Comparison of ENCODE assay signal across 12 cellular contexts in genomic region chr12:49093746-49094103, GRCh38. TPM values are rescaled to one million over a fixed set of nuclear protein-coding genes. Genes with fewer than 3 reads are reported as not detected.
DNase-seq lines count a peak whose midpoint lies in the region; ATAC-seq and TF ChIP-seq lines count a peak whose summit lies in the region.
"Had no signal": no experiment of that assay in that cellular context is flagged by ENCODE, and none has a peak within 500 bp of the region (broad histone marks: within the 10 kb centered on the region; RNA-seq: fewer than 3 reads in every experiment).

No MANE protein-coding gene starts in this region.

- H2BK5ac ChIP-seq in IMR-90 (ENCODE audit: low read depth, low read length, poor library complexity, severe bottlenecking) (no peak overlapping the region), neuronal stem cell (ENCODE audit: low read length) (no peak overlapping the region)

- intact Hi-C loops in CD4-positive, alpha-beta T cell (cut with DNase I, micrococcal nuclease) = loop anchor here (2.0 kb wide), 2 partner anchors 17 to 97 kb away; partner anchors contain the start of gene LMBR1L (in 1 of the 2)
- intact Hi-C loops in IMR-90 (cut with micrococcal nuclease) (no loop called here), colonic mucosa (cut with DNase I) (no loop called here)

- H3K9me3 Mint-ChIP-seq in CD4-positive, alpha-beta T cell = no peaks in the 10 kb centered on the region

- H4K8ac ChIP-seq in IMR-90 (ENCODE audit: low read depth in 2 of 2, low read length in 2 of 2) (no peak overlapping the region), neuronal stem cell (ENCODE audit: low read depth, low read length) (no peak overlapping the region)

- H2BK20ac ChIP-seq in IMR-90 (ENCODE audit: low read depth, low read length) = no peak overlapping the region

- H3K56ac ChIP-seq in IMR-90 (ENCODE audit: extremely low read depth, insufficient read depth, low read length) = no peak overlapping the region

- H4K20me1 ChIP-seq in IMR-90 (ENCODE audit: insufficient read depth, low read length) (peaks cover 6% of the 10 kb centered on the region; the same call in 1 of the 2 replicates), fibroblast of lung (ENCODE audit: control insufficient read depth, extremely low read depth, insufficient read depth, low read length) (no peaks in the 10 kb centered on the region)

- H2BK15ac ChIP-seq in IMR-90 (ENCODE audit: low read depth, low read length) (no peak overlapping the region), neuronal stem cell (ENCODE audit: low read length) (peak overlapping the region; percentile 68)

- H3K4me1 ChIP-seq in IMR-90 (ENCODE audit: control insufficient read depth, insufficient read depth, low read length) (peaks cover 7% of the 10 kb centered on the region; the same call in 1 of the 2 replicates), fibroblast of lung (ENCODE audit: control insufficient read depth, extremely low read depth, insufficient read depth, low read length) (peaks cover 7% of the 10 kb centered on the region), neuronal stem cell (ENCODE audit: control insufficient read depth in 2 of 2, insufficient read depth in 1 of 2, low read depth in 1 of 2, low read length in 2 of 2) (peaks cover 19 to 36% of the 10 kb centered on the region in 2 donors), colonic mucosa (peaks cover 6% of the 10 kb centered on the region)

- H2AK5ac ChIP-seq in IMR-90 (ENCODE audit: low read depth, low read length) = no peak overlapping the region
- no peak overlapping the region for H2AK5ac ChIP-seq in neuronal stem cell (ENCODE audit: low read depth, low read length)

- TF ChIP-seq POLR2A in IMR-90 (IDR thresholded peaks at IDR 0.05; ENCODE audit: low read depth, low read length) = no peak

- no peak overlapping the region for H3K18ac ChIP-seq in IMR-90 (ENCODE audit: low read depth, low read length)
- H3K18ac ChIP-seq in neuronal stem cell (ENCODE audit: low read length) = peak overlapping the region; percentile 65

- no peak overlapping the region for H3K23ac ChIP-seq in IMR-90 (ENCODE audit: low read depth, low read length)
- H3K23ac ChIP-seq in neuronal stem cell (ENCODE audit: low read depth, low read length, poor library complexity) = peak overlapping the region; percentile 11

- no peaks in the 10 kb centered on the region for H3K9me1 ChIP-seq in IMR-90 (ENCODE audit: insufficient read depth, low read length)

- H3K27me3 Mint-ChIP-seq in CD4-positive, alpha-beta T cell = peaks cover 70% of the 10 kb centered on the region

- no peak overlapping the region; the same call in 1 of the 2 replicates for H3K4me2 ChIP-seq in IMR-90 (ENCODE audit: low read depth, low read length)
- peak overlapping the region; percentile 9 for H3K4me2 ChIP-seq in fibroblast of lung (ENCODE audit: extremely low read depth, insufficient read depth, low read length)
- H3K4me2 ChIP-seq in neuronal stem cell (ENCODE audit: insufficient read depth, low read length, poor library complexity, severe bottlenecking) = peak overlapping the region; percentile 51
- H3K4me2 ChIP-seq: KMS-11 had no signal

- no peaks in the 10 kb centered on the region for H3K79me2 ChIP-seq in fibroblast of lung (ENCODE audit: control insufficient read depth, insufficient read depth, low read length)

- 36% methylated on average over 4 of the region's 10 CpGs; no CpG with 5 or more reads in 1 of the 2 experiments for WGBS in IMR-90 (ENCODE audit: extremely low coverage in 2 of 2, insufficient read length in 1 of 2), 2 experiments
- no CpG with 5 or more reads among the region's 10 CpGs for WGBS in neuronal stem cell (ENCODE audit: extremely low coverage in 2 of 2, insufficient read length in 2 of 2, insufficient replicate concordance in 1 of 2), 2 donors

- H3K27ac ChIP-seq in CD4-positive, alpha-beta T cell (ENCODE audit: low read depth, low read length) = no peak overlapping the region
- no peak overlapping the region for H3K27ac ChIP-seq in IMR-90 (ENCODE audit: insufficient read depth, low read length)
- H3K27ac ChIP-seq in fibroblast of lung (ENCODE audit: insufficient read depth, low read length) = no peak overlapping the region
- H3K27ac ChIP-seq in neuronal stem cell (replicated peaks; ENCODE audit: low read length) = no peak overlapping the region
- H3K27ac ChIP-seq in colonic mucosa = no peak overlapping the region
- H3K27ac ChIP-seq: KMS-11 had no signal

- no peak overlapping the region for H3K4me3 ChIP-seq in IMR-90 (ENCODE audit: insufficient read depth, low read depth, low read length)
- H3K4me3 ChIP-seq in fibroblast of lung (replicated peaks in 1 of 4; ENCODE audit: control extremely low read depth in 1 of 4, insufficient read depth in 1 of 4, low read depth in 3 of 4, low read length in 4 of 4) = peak overlapping the region in 1 of 4 experiments; percentile 33
- H3K4me3 ChIP-seq in neuronal stem cell (ENCODE audit: low read length in 2 of 2) = no peak overlapping the region
- H3K4me3 ChIP-seq in colonic mucosa = no peak overlapping the region

- ATAC-seq in CD4-positive, alpha-beta T cell (ENCODE audit: poor library complexity) = no peak
- ATAC-seq in IMR-90 (ENCODE audit: low read depth) (no peak), esophagus mucosa (no peak), HG02610 (IDR thresholded peaks at IDR 0.05; ENCODE audit: unreplicated experiment) (no peak), HG03521 (IDR thresholded peaks at IDR 0.05; ENCODE audit: unreplicated experiment) (no peak)
- ATAC-seq: activated CD4-positive, CD25-positive, alpha-beta regulatory T cell treated with anti-CD3 and anti-CD28 coated beads, Interleukin-2, amount 50 U/mL, for 24 hours had no signal

- TF ChIP-seq RAD21 in IMR-90 (IDR thresholded peaks at IDR 0.05; ENCODE audit: low read length) = no peak

- H3K27me3 ChIP-seq in CD4-positive, alpha-beta T cell (ENCODE audit: control insufficient read depth, insufficient read depth, low read length) = peaks cover 63% of the 10 kb centered on the region
- H3K27me3 ChIP-seq in IMR-90 (ENCODE audit: control insufficient read depth, insufficient read depth, low read length) (peaks cover 30% of the 10 kb centered on the region; the same call in 1 of the 2 replicates), fibroblast of lung (ENCODE audit: control insufficient read depth, insufficient read depth, low read length) (peaks cover 21% of the 10 kb centered on the region), neuronal stem cell (ENCODE audit: control insufficient read depth in 3 of 3, insufficient read depth in 3 of 3, low read depth in 1 of 3, low read length in 3 of 3) (peaks cover 34 to 56% (median 47%) of the 10 kb centered on the region in 3 experiments), colonic mucosa (peaks cover 57% of the 10 kb centered on the region)

- CTCF ChIA-PET in CD4-positive, alpha-beta T cell (lab: Charles Lee) = interaction anchor here (0.6 to 3.1 kb wide), 5 partner anchors 16 to 141 kb away, joined by 3 to 20 read pairs (median 3); partner anchors contain the start of gene LMBR1L
- CTCF ChIA-PET in IMR-90 (lab: Yijun Ruan, JAX) = interaction anchor here (0.7 to 0.9 kb wide), 2 partner anchors 27 to 141 kb away, joined by 3 read pairs; no protein-coding TSS in a partner anchor

- H3K14ac ChIP-seq in IMR-90 (replicated peaks; ENCODE audit: low read depth, low read length) (no peak overlapping the region), neuronal stem cell (ENCODE audit: low read length) (no peak overlapping the region)

- H3K36me3 ChIP-seq in IMR-90 (ENCODE audit: control insufficient read depth, insufficient read depth, low read length) (peaks cover 14% of the 10 kb centered on the region), fibroblast of lung (ENCODE audit: control insufficient read depth, insufficient read depth, low read length) (peaks cover 5% of the 10 kb centered on the region), neuronal stem cell (replicated peaks in 1 of 2; ENCODE audit: control insufficient read depth in 2 of 2, insufficient read depth in 2 of 2, low read length in 2 of 2) (peaks cover 11 to 33% of the 10 kb centered on the region in 2 donors), colonic mucosa (peaks cover 4% of the 10 kb centered on the region)

- peaks cover 21% of the 10 kb centered on the region for H3K36me3 Mint-ChIP-seq in CD4-positive, alpha-beta T cell (ENCODE audit: low read depth)

- peak overlapping the region; percentile 9 for H3K4me3 Mint-ChIP-seq in CD4-positive, alpha-beta T cell

- H2BK120ac ChIP-seq in IMR-90 (ENCODE audit: low read depth, low read length) (no peak overlapping the region), neuronal stem cell (ENCODE audit: low read depth, low read length) (no peak overlapping the region)

- H3K9ac ChIP-seq in IMR-90 (ENCODE audit: low read depth, low read length) (no peak overlapping the region), fibroblast of lung (ENCODE audit: insufficient read depth, low read length) (no peak overlapping the region), neuronal stem cell (ENCODE audit: low read depth, low read length, poor library complexity) (no peak overlapping the region), colonic mucosa (ENCODE audit: low read depth in 2 of 2, low read length in 2 of 2) (peak overlapping the region in 1 of 2 donors; percentile 26)
- H3K9ac ChIP-seq: KMS-11 had no signal

- BruUV-seq in IMR-90 (replicated peaks; lab: Mats Ljungman, UMichigan) = no TSS peak

- no peak for TF ChIP-seq CTCF in CD4-positive, alpha-beta T cell (IDR thresholded peaks at IDR 0.05)
- TF ChIP-seq CTCF in IMR-90 (conservative IDR thresholded peaks at IDR 0.05; ENCODE audit: low read depth, low read length) = no peak
- no peak for TF ChIP-seq CTCF in fibroblast of lung (conservative IDR thresholded peaks at IDR 0.05 in 1 of 2, IDR thresholded peaks at IDR 0.05 in 1 of 2; ENCODE audit: low read depth in 1 of 2, low read length in 2 of 2)
- TF ChIP-seq CTCF in colonic mucosa (IDR thresholded peaks at IDR 0.05) = no peak

- H3K79me1 ChIP-seq in IMR-90 (ENCODE audit: low read depth in 1 of 2, low read length in 2 of 2) (no peaks in the 10 kb centered on the region), neuronal stem cell (ENCODE audit: low read depth, low read length) (no peaks in the 10 kb centered on the region)

- H2AFZ ChIP-seq in IMR-90 (replicated peaks; ENCODE audit: low read length, poor library complexity) (peak overlapping the region; percentile 34), fibroblast of lung (ENCODE audit: low read length) (no peak overlapping the region), neuronal stem cell (ENCODE audit: low read length) (peak overlapping the region; percentile 47)

- POLR2A ChIA-PET in CD4-positive, alpha-beta T cell (lab: Charles Lee) = interaction anchor here (0.6 to 5.1 kb wide), 9 partner anchors 14 to 230 kb away, joined by 3 to 42 read pairs (median 5); partner anchors contain the start of genes LMBR1L, PRKAG1, RHEBL1 and TUBA1A
- POLR2A ChIA-PET in IMR-90 (lab: Charles Lee; ENCODE audit: unreplicated experiment) = no interaction called here

- no peak for DNase-seq in CD4-positive, alpha-beta T cell
- DNase-seq in IMR-90 (no peak), fibroblast of lung (ENCODE audit: low read depth in 2 of 2) (no peak), neuronal stem cell (ENCODE audit: low spot score) (no peak), colonic mucosa (no peak)

- H3K4me1 Mint-ChIP-seq in CD4-positive, alpha-beta T cell (ENCODE audit: low read depth) = peaks cover 62% of the 10 kb centered on the region

- H3K27ac Mint-ChIP-seq in CD4-positive, alpha-beta T cell = peak overlapping the region; percentile 7

- dilution Hi-C loops in IMR-90 (cut with HindIII; ENCODE audit: low sequenced_read_pairs, unreplicated experiment) = no loop called here

- no peaks in the 10 kb centered on the region for H3K9me3 ChIP-seq in CD4-positive, alpha-beta T cell (ENCODE audit: control insufficient read depth, low read length)
- H3K9me3 ChIP-seq in IMR-90 (ENCODE audit: control insufficient read depth, insufficient read depth, low read length) = no peaks in the 10 kb centered on the region
- H3K9me3 ChIP-seq in fibroblast of lung (ENCODE audit: control insufficient read depth, insufficient read depth, low read depth, low read length) = no peaks in the 10 kb centered on the region
- peaks cover 2% of the 10 kb centered on the region in 2 donors for H3K9me3 ChIP-seq in neuronal stem cell (replicated peaks in 1 of 2; ENCODE audit: control insufficient read depth in 2 of 2, insufficient read depth in 1 of 2, low read depth in 1 of 2, low read length in 2 of 2)
- no peaks in the 10 kb centered on the region for H3K9me3 ChIP-seq in colonic mucosa

- no peak overlapping the region for H4K5ac ChIP-seq in IMR-90 (ENCODE audit: low read depth, low read length)

- no peak overlapping the region for H2BK12ac ChIP-seq in neuronal stem cell (ENCODE audit: low read length)

- no peak overlapping the region for H3K4ac ChIP-seq in IMR-90 (ENCODE audit: low read depth, low read length)
- H3K4ac ChIP-seq in neuronal stem cell (ENCODE audit: low read length) = no peak overlapping the region

- H4K91ac ChIP-seq in IMR-90 (ENCODE audit: insufficient read depth, low read depth, low read length) = no peak overlapping the region
- no peak overlapping the region for H4K91ac ChIP-seq in neuronal stem cell (ENCODE audit: low read depth, low read length, poor library complexity)

- in situ Hi-C loops in IMR-90 (cut with MboI; ENCODE audit: low sequenced_read_pairs) = no loop called here

- H2AK9ac ChIP-seq in IMR-90 (replicated peaks; ENCODE audit: low read depth, low read length, poor library complexity) = no peak overlapping the region

RNA-seq across cellular contexts. Expression of gene DHH, which starts 0.9 kb away (rescaled TPM):
- 1 to 10 TPM in 1 of 2 experiments, under 1 TPM in 1; 0.71 to 1.1 TPM for total RNA-seq in CD4-positive, alpha-beta T cell
- under 0.01 TPM in 2 replicates for total RNA-seq in IMR-90 (2012; rRNA removed)
- 0.01 and 0.07 TPM in 2 replicates for polyA plus RNA-seq in IMR-90 (2012; rRNA removed)
- 0.01 and 0.05 TPM in 2 replicates for polyA plus RNA-seq in IMR-90 (2012; cell fraction: cytosol; rRNA removed)
- polyA plus RNA-seq in IMR-90 (2012; cell fraction: nucleus; rRNA removed; ENCODE audit: low replicate concordance) = 0.08 and 0.25 TPM in 2 replicates
- total RNA-seq in fibroblast of lung = under 0.01 TPM in 2 replicates
- 0.01 TPM in 2 replicates for polyA plus RNA-seq in fibroblast of lung
- polyA plus RNA-seq in fibroblast of lung (2012) = not detected in 2 replicates
- polyA minus RNA-seq in fibroblast of lung (ENCODE audit: low replicate concordance) = not detected in 2 replicates
- polyA plus RNA-seq in neuronal stem cell (2013, experiment 1 of 2) = 0.14 TPM
- 0.12 TPM for polyA plus RNA-seq in neuronal stem cell (2013, experiment 2 of 2)
- under 1 TPM; 0.29 to 0.52 TPM for total RNA-seq in colonic mucosa
- 0.12 TPM for total RNA-seq in esophagus mucosa
- total RNA-seq: fibroblast of villous mesenchyme, G401 had no signal

RNA-seq across cellular contexts. Expression of gene LMBR1L, which starts 16.9 kb away (rescaled TPM):
- 100 to 1,000 TPM; 401 to 418 TPM for total RNA-seq in CD4-positive, alpha-beta T cell
- 18.1 and 33.0 TPM in 2 replicates for total RNA-seq in IMR-90 (2012; rRNA removed)
- 44.6 and 46.3 TPM in 2 replicates for polyA plus RNA-seq in IMR-90 (2012; rRNA removed)
- polyA plus RNA-seq in IMR-90 (2012; cell fraction: cytosol; rRNA removed) = 14.6 and 27.3 TPM in 2 replicates
- polyA plus RNA-seq in IMR-90 (2012; cell fraction: nucleus; rRNA removed; ENCODE audit: low replicate concordance) = 151 and 243 TPM in 2 replicates
- total RNA-seq in fibroblast of lung = 53.2 and 54.2 TPM in 2 replicates
- 28.0 and 30.9 TPM in 2 replicates for polyA plus RNA-seq in fibroblast of lung
- 28.2 and 29.8 TPM in 2 replicates for polyA plus RNA-seq in fibroblast of lung (2012)
- 45.6 and 115 TPM in 2 replicates for polyA minus RNA-seq in fibroblast of lung (ENCODE audit: low replicate concordance)
- polyA plus RNA-seq in neuronal stem cell (2013, experiment 1 of 2) = 46.3 TPM
- 47.9 TPM for polyA plus RNA-seq in neuronal stem cell (2013, experiment 2 of 2)
- total RNA-seq in colonic mucosa = 10 to 100 TPM; 36.9 to 38.2 TPM
- 24.4 TPM for total RNA-seq in esophagus mucosa

RNA-seq across cellular contexts. Expression of gene RHEBL1, which starts 23.9 kb away (rescaled TPM):
- total RNA-seq in CD4-positive, alpha-beta T cell = 1 to 10 TPM; 5.1 to 6.0 TPM
- total RNA-seq in IMR-90 (2012; rRNA removed) = 0.56 and 0.72 TPM in 2 replicates
- 0.39 and 0.62 TPM in 2 replicates for polyA plus RNA-seq in IMR-90 (2012; rRNA removed)
- polyA plus RNA-seq in IMR-90 (2012; cell fraction: cytosol; rRNA removed) = 0.49 TPM in 1 of 2 replicates, not detected in the other
- polyA plus RNA-seq in IMR-90 (2012; cell fraction: nucleus; rRNA removed; ENCODE audit: low replicate concordance) = 0.39 and 0.55 TPM in 2 replicates
- 0.33 and 0.51 TPM in 2 replicates for total RNA-seq in fibroblast of lung
- 0.28 and 0.41 TPM in 2 replicates for polyA plus RNA-seq in fibroblast of lung
- polyA plus RNA-seq in fibroblast of lung (2012) = 0.37 and 0.39 TPM in 2 replicates
- polyA minus RNA-seq in fibroblast of lung (ENCODE audit: low replicate concordance) = not detected in 2 replicates
- 4.0 TPM for polyA plus RNA-seq in neuronal stem cell (2013, experiment 1 of 2)
- 4.1 TPM for polyA plus RNA-seq in neuronal stem cell (2013, experiment 2 of 2)
- total RNA-seq in colonic mucosa = under 1 TPM; 0.27 to 0.32 TPM
- 0.44 TPM for total RNA-seq in esophagus mucosa

RNA-seq across cellular contexts. Expression of gene KMT2D, which starts 33.1 kb away (rescaled TPM):
- total RNA-seq in CD4-positive, alpha-beta T cell = 100 to 1,000 TPM; 107 to 110 TPM
- total RNA-seq in IMR-90 (2012; rRNA removed) = 6.6 and 10.0 TPM in 2 replicates
- 24.8 and 25.2 TPM in 2 replicates for polyA plus RNA-seq in IMR-90 (2012; rRNA removed)
- 11.3 and 13.1 TPM in 2 replicates for polyA plus RNA-seq in IMR-90 (2012; cell fraction: cytosol; rRNA removed)
- 81.4 and 106 TPM in 2 replicates for polyA plus RNA-seq in IMR-90 (2012; cell fraction: nucleus; rRNA removed; ENCODE audit: low replicate concordance)
- 21.1 and 33.0 TPM in 2 replicates for total RNA-seq in fibroblast of lung
- 7.3 and 10.0 TPM in 2 replicates for polyA plus RNA-seq in fibroblast of lung
- polyA plus RNA-seq in fibroblast of lung (2012) = 13.4 and 14.1 TPM in 2 replicates
- polyA minus RNA-seq in fibroblast of lung (ENCODE audit: low replicate concordance) = 41.0 and 50.0 TPM in 2 replicates
- 10.4 TPM for polyA plus RNA-seq in neuronal stem cell (2013, experiment 1 of 2)
- polyA plus RNA-seq in neuronal stem cell (2013, experiment 2 of 2) = 10.8 TPM
- total RNA-seq in colonic mucosa = 10 to 100 TPM; 50.2 to 87.5 TPM
- total RNA-seq in esophagus mucosa = 48.2 TPM

RNA-seq across cellular contexts. Expression of gene TUBA1B, which starts 37.5 kb away (rescaled TPM):
- total RNA-seq in CD4-positive, alpha-beta T cell = 100 to 1,000 TPM; 116 to 120 TPM
- 4,476 and 5,195 TPM in 2 replicates for total RNA-seq in IMR-90 (2012; rRNA removed)
- 4,221 and 4,665 TPM in 2 replicates for polyA plus RNA-seq in IMR-90 (2012; rRNA removed)
- 3,130 and 3,490 TPM in 2 replicates for polyA plus RNA-seq in IMR-90 (2012; cell fraction: cytosol; rRNA removed)
- polyA plus RNA-seq in IMR-90 (2012; cell fraction: nucleus; rRNA removed; ENCODE audit: low replicate concordance) = 1,066 and 1,464 TPM in 2 replicates
- total RNA-seq in fibroblast of lung = 656 and 1,258 TPM in 2 replicates
- polyA plus RNA-seq in fibroblast of lung = 3,083 and 6,675 TPM in 2 replicates
- 1,678 and 3,646 TPM in 2 replicates for polyA plus RNA-seq in fibroblast of lung (2012)
- 4,720 and 8,882 TPM in 2 replicates for polyA minus RNA-seq in fibroblast of lung (ENCODE audit: low replicate concordance)
- 3,086 TPM for polyA plus RNA-seq in neuronal stem cell (2013, experiment 1 of 2)
- 3,054 TPM for polyA plus RNA-seq in neuronal stem cell (2013, experiment 2 of 2)
- 1,000 to 10,000 TPM in 1 of 2 donors, 100 to 1,000 TPM in 1; 445 to 1,717 TPM for total RNA-seq in colonic mucosa
- 536 TPM for total RNA-seq in esophagus mucosa

Comparison
In these comparisons a context has a peak if more than half of its experiments do, and no peak if none do; other contexts are left out.
1. intact Hi-C loops: an anchor here in CD4-positive, alpha-beta T cell (2.0 kb wide); none called in IMR-90 and colonic mucosa.